Comparison of ENCODE assay signal across 17 cellular contexts in genomic region chr10:101464518-101465085, GRCh38.
"Had no signal": no experiment of that assay in that cellular context is flagged by ENCODE, and none has a peak within 500 bp of the region (broad histone marks: within the 10 kb centered on the region; RNA-seq: fewer than 3 reads in every experiment).

No MANE protein-coding gene starts in this region.

- H3K27ac ChIP-seq: coronary artery, epithelial cell of prostate, gastroesophageal sphincter, spleen, transverse colon had no signal

- ATAC-seq: activated CD8-positive, alpha-beta T cell treated with anti-CD3 and anti-CD28 coated beads for 36 hours; activated naive CD8-positive, alpha-beta T cell treated with anti-CD3 and anti-CD28 coated beads, Interleukin-2, amount 50 U/mL, for 24 hours; gastroesophageal sphincter; naive thymus-derived CD4-positive, alpha-beta T cell; sciatic nerve; stimulated activated naive B cell treated with anti-CD40 and anti-IgM and Interleukin-4, amounts not matched to agents 10 μg/mL and 1 μg/mL and 100 μg/mL, for 72 hours had no signal

- H3K4me3 ChIP-seq: coronary artery, gastroesophageal sphincter, lung, spleen, transverse colon had no signal

- H3K9me3 ChIP-seq: gastroesophageal sphincter, spleen, transverse colon had no signal

- DNase-seq: activated CD4-positive, alpha-beta T cell treated with anti-CD3 and anti-CD28 coated beads for 4 hours; activated CD8-positive, alpha-beta T cell treated with anti-CD3 and anti-CD28 coated beads for 36 hours; activated naive CD4-positive, alpha-beta T cell treated with Interleukin-2 at 50 U/mL for 16 hours; activated naive CD8-positive, alpha-beta T cell treated with anti-CD3 and anti-CD28 coated beads, Interleukin-2, amount 50 U/mL, for 24 hours; caudate nucleus; effector memory CD4-positive, alpha-beta T cell; naive thymus-derived CD4-positive, alpha-beta T cell; posterior cingulate gyrus; spleen; stimulated activated CD4-positive, alpha-beta T cell treated with anti-CD3 and anti-CD28 coated beads, Interleukin-2, amount 100 ng/mL, for 24 hours; stimulated activated naive B cell treated with anti-CD40 and anti-IgM and Interleukin-4, amounts not matched to agents 10 μg/mL and 1 μg/mL and 100 μg/mL, for 72 hours; transverse colon had no signal

- H3K36me3 ChIP-seq: transverse colon had no signal

- H3K27me3 ChIP-seq: gastroesophageal sphincter, spleen, transverse colon had no signal
